Comparison of ENCODE assay signal across 8 cellular contexts in the genomic region with DNA sequence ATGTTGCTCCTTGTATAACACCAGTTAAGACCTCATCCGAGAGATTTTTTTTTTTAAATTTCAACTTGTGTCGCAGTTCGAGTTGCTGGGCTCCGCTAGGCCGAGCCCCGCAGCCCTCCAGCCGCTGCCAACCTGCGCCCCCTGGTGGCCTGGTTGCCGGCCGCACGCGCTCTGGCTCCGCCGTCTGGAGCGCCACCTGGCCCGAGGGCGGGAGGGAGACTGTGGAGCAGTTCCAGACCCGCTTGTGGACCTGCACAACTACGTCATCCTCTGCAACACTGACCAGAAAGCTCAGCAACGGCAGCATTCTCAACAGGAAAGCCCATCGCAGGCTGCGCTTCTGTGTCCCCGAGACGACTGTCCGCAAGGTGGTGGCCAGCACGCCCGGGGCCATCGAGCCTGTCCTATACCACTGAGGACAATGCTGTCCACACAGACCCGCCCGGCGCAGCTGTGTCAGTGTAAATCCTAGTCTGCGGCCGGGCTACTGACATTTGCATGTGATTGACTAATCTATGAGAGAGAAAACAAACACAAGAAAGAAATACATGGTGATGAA. TPM values are rescaled to one million over a fixed set of nuclear protein-coding genes. Genes with fewer than 3 reads are reported as not detected.
A peak's percentile ranks its signal among the peaks of the same experiment; 100 is the strongest.
DNase-seq lines count a peak whose midpoint lies in the region; ATAC-seq, FAIRE-seq and TF ChIP-seq lines count a peak whose summit lies in the region.

No MANE protein-coding gene starts in this region.

- no peaks in the 10 kb centered on the region for H3K27me3 ChIP-seq in DND-41 (ENCODE audit: insufficient read depth, low read length, poor library complexity)
- peaks cover 36% of the 10 kb centered on the region for H3K27me3 ChIP-seq in GM23248 (replicated peaks; ENCODE audit: insufficient read depth)
- no peaks in the 10 kb centered on the region for H3K27me3 ChIP-seq in SJCRH30

- H2AFZ ChIP-seq in DND-41 (ENCODE audit: low read depth, low read length), result no peak overlapping the region
- peak overlapping the region; percentile 61 for H2AFZ ChIP-seq in GM23248

- H3K4me3 ChIP-seq in DND-41 (ENCODE audit: low read depth in 1 of 2, low read length in 2 of 2), result no peak overlapping the region
- peak overlapping the region; percentile 51 for H3K4me3 ChIP-seq in GM23248
- H3K4me3 ChIP-seq in SJCRH30, result peak overlapping the region; percentile 53

- no peak for FAIRE-seq in frontal cortex (lab: Jason Lieb, UNC)

- no peaks in the 10 kb centered on the region for H3K9me3 ChIP-seq in DND-41 (ENCODE audit: insufficient read depth, low read length, severe bottlenecking)
- H3K9me3 ChIP-seq in GM23248 (ENCODE audit: low read depth), result no peaks in the 10 kb centered on the region
- H3K9me3 ChIP-seq in SJCRH30 (replicated peaks), result no peaks in the 10 kb centered on the region

- H3K36me3 ChIP-seq in DND-41 (ENCODE audit: insufficient read depth, low read length) (no peaks in the 10 kb centered on the region), GM23248 (ENCODE audit: low read depth) (no peaks in the 10 kb centered on the region), SJCRH30 (no peaks in the 10 kb centered on the region)

- H3K4me2 ChIP-seq in DND-41 (ENCODE audit: insufficient read depth, low read length) (no peak overlapping the region), GM23248 (ENCODE audit: unreplicated experiment) (peak overlapping the region; percentile 46)

- H3K9me2 ChIP-seq in GM23248 (ENCODE audit: insufficient read depth), result no peaks in the 10 kb centered on the region

- WGBS in GM23248 (ENCODE audit: low coverage in 1 of 2, low lambda C conversion rate in 2 of 2, missing lambda C conversion rate in 2 of 2), 2 experiments, result 5 to 7% methylated on average over 26 to 33 of the region's 33 CpGs

- ATAC-seq in DND-41 (ENCODE audit: insufficient read depth, low read depth), result no peak

- H3K4me1 ChIP-seq in DND-41 (ENCODE audit: insufficient read depth, low read length), result no peaks in the 10 kb centered on the region
- H3K4me1 ChIP-seq in GM23248 (ENCODE audit: insufficient read depth), result no peaks in the 10 kb centered on the region
- no peaks in the 10 kb centered on the region for H3K4me1 ChIP-seq in SJCRH30

- in situ Hi-C loops in GM23248 (cut with MboI), result no loop called here

- peak; percentile 55 for TF ChIP-seq CTCF in DND-41 (IDR thresholded peaks at IDR 0.05; ENCODE audit: borderline replicate concordance, extremely low read depth, low read length, poor library complexity, severe bottlenecking)

- no peaks in the 10 kb centered on the region for H3F3A ChIP-seq in GM23248 (ENCODE audit: insufficient read depth)

- H3K27ac ChIP-seq in DND-41 (ENCODE audit: low read length), result no peak overlapping the region
- no peak overlapping the region for H3K27ac ChIP-seq in GM23248
- peak overlapping the region; percentile 36 for H3K27ac ChIP-seq in SJCRH30
- peak overlapping the region; percentile 78 for H3K27ac ChIP-seq in substantia nigra (ENCODE audit: low read depth, low read length, poor library complexity, severe bottlenecking)

- no peak overlapping the region for H3K9ac ChIP-seq in DND-41 (ENCODE audit: low read depth, low read length)
- peak overlapping the region; percentile 33; the same call in 1 of the 2 replicates for H3K9ac ChIP-seq in GM23248

- no peaks in the 10 kb centered on the region for H4K20me1 ChIP-seq in DND-41 (ENCODE audit: insufficient read depth, low read length)
- H4K20me1 ChIP-seq in GM23248 (ENCODE audit: insufficient read depth), result no peaks in the 10 kb centered on the region

- H3K79me2 ChIP-seq in DND-41 (ENCODE audit: insufficient read depth, low read length) (no peaks in the 10 kb centered on the region), GM23248 (ENCODE audit: insufficient read depth) (no peaks in the 10 kb centered on the region)

- peak; percentile 8 for DNase-seq in DND-41
- DNase-seq in GM23248, result peak; percentile 77
- peak; percentile 93 to 94 for DNase-seq in Kasumi-1 (lab: John Stamatoyannopoulos, UW)
- DNase-seq in SJCRH30, result peak; percentile 90 to 92
- peak; percentile 87 for DNase-seq in activated naive CD4-positive, alpha-beta T cell treated with Interleukin-2 at 50 U/mL for 16 hours
- peak; percentile 68 to 79 for DNase-seq in frontal cortex (ENCODE audit: low spot score in 2 of 2)
- peak; percentile 41 for DNase-seq in non-pigmented ciliary epithelial cell (ENCODE audit: low read depth)
- peak; percentile 34 to 93 (median 79) for DNase-seq in substantia nigra (lab: John Stamatoyannopoulos, UW)

RNA-seq across cellular contexts. Expression of a gene that starts 39.1 kb away (rescaled TPM):
- total RNA-seq in GM23248 (2014; rRNA removed; shearing (Covaris generic)), result not detected in 2 replicates
- polyA plus RNA-seq in GM23248 (2016; fragmentation: Nextera tagmentation; extraction: Ambion mirVana), result 0.24 and 0.29 TPM in 2 replicates
- total RNA-seq in SJCRH30 (2014; rRNA removed; shearing (Covaris generic)), result 0.08 and 0.13 TPM in 2 replicates
- total RNA-seq in frontal cortex, result 2.4 TPM

Comparison
In these comparisons a context has a peak if more than half of its experiments do, and no peak if none do; other contexts are left out.
1. DNase-seq: peak in every context shown above with its lines; median percentile 94 in Kasumi-1; 91 in SJCRH30; 87 in activated naive CD4-positive, alpha-beta T cell treated with Interleukin-2 at 50 U/mL for 16 hours; 79 in substantia nigra; 77 in GM23248; 74 in frontal cortex; 41 in non-pigmented ciliary epithelial cell; 8 in DND-41.
2. H3K27ac ChIP-seq: peak in SJCRH30 (single experiment) and substantia nigra (single experiment); none in DND-41 (single experiment) and GM23248 (single experiment).
3. H3K4me3 ChIP-seq: peak in GM23248 (single experiment) and SJCRH30 (single experiment); none in DND-41 (0 of 2).